In the genomic region with DNA sequence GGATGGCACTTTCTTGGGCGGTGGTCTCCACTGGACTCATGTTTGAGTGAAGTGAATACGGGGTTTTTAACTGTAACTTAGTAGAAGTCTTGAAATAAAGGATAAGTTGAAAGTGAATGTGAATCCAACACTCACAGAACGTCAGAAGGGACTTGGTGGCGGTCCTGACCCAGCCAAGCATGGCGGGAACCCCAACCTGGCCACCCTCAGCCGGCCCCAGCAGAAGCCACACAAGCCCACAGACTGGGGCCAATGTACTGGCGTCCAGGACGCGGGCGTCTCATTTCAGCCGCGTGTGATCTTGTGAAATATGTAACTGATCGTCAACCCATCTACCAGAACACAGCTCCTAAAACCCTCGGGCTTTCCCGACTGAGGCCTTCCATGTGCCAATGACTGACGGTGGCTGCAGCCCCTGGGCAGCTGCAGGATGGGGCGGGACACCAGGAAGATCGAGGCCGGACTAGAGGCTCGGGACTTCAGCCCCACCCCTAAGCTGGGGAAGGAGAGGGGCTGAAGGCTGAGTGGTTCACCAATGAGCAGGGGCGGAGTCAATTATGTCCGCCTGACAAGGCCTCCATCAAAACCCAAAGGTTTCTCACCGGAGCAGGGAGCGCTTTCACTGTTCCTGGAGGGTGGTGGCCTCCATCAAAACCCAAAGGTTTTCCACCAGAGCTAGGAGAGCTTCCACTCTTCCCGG, we compare ENCODE assay signal across 1 cellular context.
A peak's percentile ranks its signal among the peaks of the same experiment; 100 is the strongest.
TF ChIP-seq lines count a peak whose summit lies in the region.

No MANE protein-coding gene starts in this region.

TF ChIP-seq in GM12878, 131 proteins besides CTCF, POLR2A, EP300 and RAD21:
- TF ChIP-seq SMC3 (IDR thresholded peaks at IDR 0.05; ENCODE audit: borderline replicate concordance, low read length) (no peak), PAX5 (IDR thresholded peaks at IDR 0.05; ENCODE audit: borderline replicate concordance, low read depth, low read length) (peak; percentile 68; the same call in 1 of the 2 replicates)
